ENCODE assay signal across 27 cellular contexts in genomic region chr10:116668018-116668417, GRCh38. TPM values are rescaled to one million over a fixed set of nuclear protein-coding genes. Genes with fewer than 3 reads are reported as not detected.
DNase-seq lines count a peak whose midpoint lies in the region; ATAC-seq, FAIRE-seq and TF ChIP-seq lines count a peak whose summit lies in the region.
"Had no signal": no experiment of that assay in that cellular context is flagged by ENCODE, and none has a peak within 500 bp of the region (broad histone marks: within the 10 kb centered on the region; RNA-seq: fewer than 3 reads in every experiment).

No MANE protein-coding gene starts in this region.

- H3K9me3 Mint-ChIP-seq in endodermal cell (no peaks in the 10 kb centered on the region), mesothelial cell of epicardium (peaks cover 6% of the 10 kb centered on the region), type B pancreatic cell (peaks cover 5% of the 10 kb centered on the region)
- H3K9me3 Mint-ChIP-seq: CD4-positive, alpha-beta T cell; HFFc6 had no signal

- H3K4me3 ChIP-seq in endodermal cell (ENCODE audit: low read length) (no peak overlapping the region), psoas muscle (no peak overlapping the region)
- H3K4me3 ChIP-seq: A549; BLaER1 treated with 17β-estradiol and CSF1 and Interleukin-3, amounts not matched to agents 10 nM and 100 nM; HAP-1 had no signal

- H3K27ac Mint-ChIP-seq in endodermal cell, result no peak overlapping the region
- H3K27ac Mint-ChIP-seq in mesothelial cell of epicardium, result no peak overlapping the region
- H3K27ac Mint-ChIP-seq in type B pancreatic cell, result peak overlapping the region; percentile 23
- H3K27ac Mint-ChIP-seq: CD4-positive, alpha-beta T cell; CD8-positive, alpha-beta memory T cell; HFFc6 had no signal

- H3K9me3 ChIP-seq in endodermal cell (ENCODE audit: control insufficient read depth, low read length), result no peaks in the 10 kb centered on the region
- H3K9me3 ChIP-seq in psoas muscle, result no peaks in the 10 kb centered on the region
- H3K9me3 ChIP-seq: A549, BE2C, HAP-1 had no signal

- TF ChIP-seq CTCF in endodermal cell (conservative IDR thresholded peaks at IDR 0.05) (no peak), mesothelial cell of epicardium (IDR thresholded peaks at IDR 0.05; ENCODE audit: unreplicated experiment) (no peak), type B pancreatic cell (conservative IDR thresholded peaks at IDR 0.05) (no peak), psoas muscle (IDR thresholded peaks at IDR 0.05) (no peak), D721Med (IDR thresholded peaks at IDR 0.05; ENCODE audit: insufficient read depth, missing control alignments) (no peak)

- no peak for DNase-seq in endodermal cell
- DNase-seq in mesothelial cell of epicardium (ENCODE audit: low spot score in 2 of 2, unreplicated experiment in 2 of 2), result no peak
- peak; percentile 55 for DNase-seq in posterior vena cava (ENCODE audit: low spot score)
- DNase-seq in type B pancreatic cell (ENCODE audit: extremely low spot score, unreplicated experiment), result peak; percentile 60
- DNase-seq in psoas muscle, result no peak
- no peak for DNase-seq in SK-N-DZ (ENCODE audit: low spot score)
- no peak for DNase-seq in D721Med (ENCODE audit: insufficient read length, low spot score)
- DNase-seq: 8988T; ACHN; AML-193; BE2C; CD4-positive, alpha-beta T cell; CD8-positive, alpha-beta memory T cell; DMS53; DMS79 treated with DMSO at 0.1 percent for 48 hours; GF-D8; GOT3; HFFc6 had no signal

- H3K27ac ChIP-seq in endodermal cell (ENCODE audit: low read depth, low read length), result no peak overlapping the region
- H3K27ac ChIP-seq in psoas muscle, result no peak overlapping the region
- H3K27ac ChIP-seq: A549; BLaER1 treated with 17β-estradiol and CSF1 and Interleukin-3, amounts not matched to agents 10 nM and 100 nM had no signal

- peak overlapping the region; percentile 76 for H3K4me3 Mint-ChIP-seq in endodermal cell
- H3K4me3 Mint-ChIP-seq in mesothelial cell of epicardium, result peak overlapping the region; percentile 15
- peak overlapping the region; percentile 39 for H3K4me3 Mint-ChIP-seq in type B pancreatic cell
- H3K4me3 Mint-ChIP-seq: CD14-positive monocyte; CD4-positive, alpha-beta T cell; CD8-positive, alpha-beta memory T cell; HFFc6 had no signal

- H3K27me3 ChIP-seq in endodermal cell (ENCODE audit: control insufficient read depth, insufficient read depth, low read length, poor library complexity, severe bottlenecking), result no peaks in the 10 kb centered on the region
- peaks cover 0 to 8% (median 0%) of the 10 kb centered on the region in 3 donors for H3K27me3 ChIP-seq in psoas muscle (ENCODE audit: insufficient read depth in 3 of 3, low read length in 2 of 3)
- H3K27me3 ChIP-seq: BE2C; BLaER1 treated with 17β-estradiol and CSF1 and Interleukin-3, amounts not matched to agents 10 nM and 100 nM had no signal

- H3K9ac ChIP-seq in endodermal cell (ENCODE audit: extremely low read depth, low read length, poor library complexity, severe bottlenecking), result no peak overlapping the region
- H3K9ac ChIP-seq: BLaER1 treated with 17β-estradiol and CSF1 and Interleukin-3, amounts not matched to agents 10 nM and 100 nM had no signal

- 91 to 93% methylated on average over 7 to 9 of the region's 9 CpGs for WGBS in endodermal cell (ENCODE audit: insufficient coverage in 1 of 2, insufficient read length in 1 of 2), 2 experiments
- 88 to 92% (median 90%) methylated on average over 9 of the region's 9 CpGs for WGBS in psoas muscle, 3 donors

- H3K27me3 Mint-ChIP-seq in endodermal cell (ENCODE audit: insufficient read depth) (no peaks in the 10 kb centered on the region), mesothelial cell of epicardium (ENCODE audit: low read depth) (peaks cover 2% of the 10 kb centered on the region), type B pancreatic cell (peaks cover 3% of the 10 kb centered on the region)

- H3K36me3 ChIP-seq in endodermal cell (ENCODE audit: control insufficient read depth, insufficient read depth, low read length) (peaks cover 16% of the 10 kb centered on the region), psoas muscle (ENCODE audit: insufficient read depth in 1 of 2, low read depth in 1 of 2) (peaks cover 0 to 11% of the 10 kb centered on the region in 2 donors)
- H3K36me3 ChIP-seq: BE2C; BLaER1 treated with 17β-estradiol and CSF1 and Interleukin-3, amounts not matched to agents 10 nM and 100 nM; HAP-1 had no signal

- intact Hi-C loops in posterior vena cava (cut with DNase I) (no loop called here), psoas muscle (cut with DNase I) (no loop called here)

- no peak for FAIRE-seq in D721Med (lab: Jason Lieb, UNC)
- FAIRE-seq: A549, GM12891, GM18507, H54 had no signal

- H3K36me3 Mint-ChIP-seq in endodermal cell (ENCODE audit: low read depth) (peaks cover 50% of the 10 kb centered on the region), mesothelial cell of epicardium (peaks cover 26% of the 10 kb centered on the region), type B pancreatic cell (peaks cover 8% of the 10 kb centered on the region)
- H3K36me3 Mint-ChIP-seq: CD14-positive monocyte; CD8-positive, alpha-beta memory T cell had no signal

- peaks cover 21% of the 10 kb centered on the region for H3K4me1 Mint-ChIP-seq in endodermal cell
- H3K4me1 Mint-ChIP-seq in mesothelial cell of epicardium, result peaks cover 25% of the 10 kb centered on the region
- peaks cover 21% of the 10 kb centered on the region for H3K4me1 Mint-ChIP-seq in type B pancreatic cell (ENCODE audit: unreplicated experiment)
- H3K4me1 Mint-ChIP-seq: CD14-positive monocyte; CD8-positive, alpha-beta memory T cell had no signal

- H3K4me1 ChIP-seq in endodermal cell (ENCODE audit: control insufficient read depth, insufficient read depth, low read length), result no peaks in the 10 kb centered on the region
- no peaks in the 10 kb centered on the region for H3K4me1 ChIP-seq in psoas muscle
- H3K4me1 ChIP-seq: BE2C; BLaER1 treated with 17β-estradiol and CSF1 and Interleukin-3, amounts not matched to agents 10 nM and 100 nM had no signal

- ATAC-seq in psoas muscle, result no peak
- ATAC-seq: A549 had no signal

RNA-seq across cellular contexts. Expression of gene PNLIPRP2, which starts 47.3 kb away (rescaled TPM):
- under 1 TPM; 0.64 to 0.79 TPM for total RNA-seq in endodermal cell
- not detected for polyA plus RNA-seq in endodermal cell (2013, experiment 1 of 2)
- polyA plus RNA-seq in endodermal cell (2013, experiment 2 of 2), result not detected
- not detected in 3 replicates for total RNA-seq in mesothelial cell of epicardium
- 1 to 10 TPM in 1 of 2 donors, not detected in 1; 1.3 TPM for total RNA-seq in posterior vena cava
- total RNA-seq in type B pancreatic cell (ENCODE audit: low replicate concordance), result 0.69 and 1.2 TPM in 2 replicates
- total RNA-seq in psoas muscle, result under 1 TPM in 1 of 4 donors, not detected in 3; 0.91 TPM
- polyA plus RNA-seq in psoas muscle, result under 1 TPM; 0.01 to 0.16 (median 0.13) TPM
- polyA plus RNA-seq in SK-N-DZ (2014; cell fraction: cytosol; rRNA removed), result not detected in 2 replicates
- not detected in 2 replicates for polyA plus RNA-seq in SK-N-DZ (2014; cell fraction: nucleus; rRNA removed)
- total RNA-seq: CD4-positive, alpha-beta T cell; CD8-positive, alpha-beta memory T cell; Daoy; G401; HFFc6 had no signal
- polyA plus RNA-seq: CD14-positive monocyte; CD8-positive, alpha-beta memory T cell had no signal

Comparison
In these comparisons a context has a peak if more than half of its experiments do, and no peak if none do; other contexts are left out.
1. DNase-seq: peak in posterior vena cava (single experiment) and type B pancreatic cell (single experiment); none in endodermal cell (single experiment), mesothelial cell of epicardium (0 of 2), psoas muscle (0 of 2), SK-N-DZ (single experiment) and D721Med (single experiment).
2. H3K4me3 Mint-ChIP-seq: peak in every context shown above with its lines; median percentile 76 in endodermal cell; 39 in type B pancreatic cell; 15 in mesothelial cell of epicardium.